ENCODE assay signal across 18 cellular contexts in the genomic region with DNA sequence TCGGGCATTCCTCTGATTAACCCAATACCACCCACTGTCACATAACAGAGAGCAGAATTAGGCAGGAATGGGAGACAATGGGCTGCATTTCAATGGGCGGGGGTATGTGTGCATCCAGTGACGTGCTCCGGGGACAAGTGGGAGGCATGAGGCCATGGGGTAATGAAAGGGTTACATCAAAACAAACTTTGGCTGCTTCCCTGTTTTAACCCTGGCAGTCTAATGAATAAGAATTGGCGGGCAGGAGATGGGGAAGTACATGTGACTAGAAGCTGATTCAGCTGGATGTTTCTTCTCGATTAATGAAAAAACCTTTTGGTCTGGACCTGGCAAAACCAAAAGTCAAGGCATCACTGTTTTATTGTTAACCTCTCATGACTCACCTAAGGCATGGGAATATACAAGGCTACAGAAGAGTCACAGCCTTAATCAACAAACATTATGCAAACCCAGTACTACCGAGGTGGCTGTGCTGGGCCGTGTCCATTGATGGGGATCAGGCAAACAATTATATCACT. TPM values are rescaled to one million over a fixed set of nuclear protein-coding genes. Genes with fewer than 3 reads are reported as not detected.
A peak's percentile ranks its signal among the peaks of the same experiment; 100 is the strongest.
DNase-seq lines count a peak whose midpoint lies in the region; ATAC-seq, FAIRE-seq and TF ChIP-seq lines count a peak whose summit lies in the region.
"Had no signal": no experiment of that assay in that cellular context is flagged by ENCODE, and none has a peak within 500 bp of the region (broad histone marks: within the 10 kb centered on the region; RNA-seq: fewer than 3 reads in every experiment).

No MANE protein-coding gene starts in this region.

- H3K9ac ChIP-seq in GM23248 = no peak overlapping the region
- peak overlapping the region; percentile 16; the same call in 1 of the 2 replicates for H3K9ac ChIP-seq in PC-3 (ENCODE audit: low read length)

- H3K27me3 ChIP-seq in GM23248 (replicated peaks; ENCODE audit: insufficient read depth) (no peaks in the 10 kb centered on the region), PC-3 (ENCODE audit: low read length) (no peaks in the 10 kb centered on the region), WERI-Rb-1 (ENCODE audit: insufficient read depth, low read depth, severe bottlenecking) (no peaks in the 10 kb centered on the region)
- H3K27me3 ChIP-seq: sigmoid colon had no signal

- H3K9me3 ChIP-seq in GM23248 (ENCODE audit: low read depth) (no peaks in the 10 kb centered on the region), PC-3 (ENCODE audit: low read length) (no peaks in the 10 kb centered on the region), WERI-Rb-1 (ENCODE audit: severe bottlenecking) (no peaks in the 10 kb centered on the region)
- H3K9me3 ChIP-seq: lower lobe of right lung, sigmoid colon had no signal

- H3K27me3 Mint-ChIP-seq in activated naive CD8-positive, alpha-beta T cell treated with anti-CD3 and anti-CD28 coated beads, Interleukin-2, amount 50 U/mL, for 24 hours = peaks cover 6% of the 10 kb centered on the region

- H3K79me2 ChIP-seq in GM23248 (ENCODE audit: insufficient read depth) (no peaks in the 10 kb centered on the region), PC-3 (ENCODE audit: low read length) (no peaks in the 10 kb centered on the region)

- no peak overlapping the region; the same call in 1 of the 2 replicates for H2AFZ ChIP-seq in GM23248
- H2AFZ ChIP-seq in PC-3 (ENCODE audit: low read length) = peak overlapping the region; percentile 39; the same call in 1 of the 2 replicates

- no peak for FAIRE-seq in HTR-8/SVneo (lab: Jason Lieb, UNC)

- H3K4me3 Mint-ChIP-seq in activated naive CD8-positive, alpha-beta T cell treated with anti-CD3 and anti-CD28 coated beads, Interleukin-2, amount 50 U/mL, for 24 hours = no peak overlapping the region
- H3K4me3 Mint-ChIP-seq: activated CD4-positive, alpha-beta T cell treated with anti-CD3 and anti-CD28 coated beads, Interleukin-2, amount 10 ng/mL, durations not matched to agents 24 days and 14 days; activated T-cell treated with anti-CD3 and anti-CD28 coated beads, Interleukin-2, amount 50 U/mL, for 4 hours; neural crest cell; stimulated activated naive CD8-positive, alpha-beta T cell treated with anti-CD3 and anti-CD28 coated beads, Interleukin-15, Interleukin-2, amounts not matched to agents 100 ng/mL and 50 ng/mL, for 24 hours had no signal

- no TSS peak for BruUV-seq in PC-3 (replicated peaks; lab: Mats Ljungman, UMichigan)

- H3K9me2 ChIP-seq in GM23248 (ENCODE audit: insufficient read depth) (no peaks in the 10 kb centered on the region), PC-3 (replicated peaks; ENCODE audit: low read length) (no peaks in the 10 kb centered on the region)

- H4K20me1 ChIP-seq in GM23248 (ENCODE audit: insufficient read depth) (no peaks in the 10 kb centered on the region), PC-3 (ENCODE audit: low read length) (no peaks in the 10 kb centered on the region)

- peaks cover 11% of the 10 kb centered on the region for H3F3A ChIP-seq in GM23248 (ENCODE audit: insufficient read depth)
- no peaks in the 10 kb centered on the region for H3F3A ChIP-seq in PC-3 (ENCODE audit: low read length, unreplicated experiment)

- intact Hi-C loops in PC-3 (cut with micrococcal nuclease) = no loop called here

- POLR2A ChIA-PET in PC-3 (lab: Charles Lee; ENCODE audit: unreplicated experiment) = no interaction called here

- DNase-seq in GM23248 = peak; percentile 77
- peak; percentile 84 for DNase-seq in PC-3
- DNase-seq in epithelial cell of proximal tubule (ENCODE audit: low read depth) = peak; percentile 91
- peak; percentile 27 for DNase-seq in medulla oblongata (ENCODE audit: extremely low spot score)
- no peak for DNase-seq in WERI-Rb-1
- DNase-seq in HTR-8/SVneo (ENCODE audit: insufficient read length, low spot score) = no peak
- DNase-seq in activated naive CD8-positive, alpha-beta T cell treated with anti-CD3 and anti-CD28 coated beads, Interleukin-2, amount 50 U/mL, for 24 hours = no peak
- no peak for DNase-seq in NCI-H1436 treated with DMSO at 0.1 percent for 48 hours (lab: John Stamatoyannopoulos, UW)
- DNase-seq: activated CD4-positive, alpha-beta T cell treated with anti-CD3 and anti-CD28 coated beads, Interleukin-2, amount 10 ng/mL, durations not matched to agents 24 days and 14 days; activated T-cell treated with anti-CD3 and anti-CD28 coated beads, Interleukin-2, amount 50 U/mL, for 4 hours; amniotic stem cell; glutamatergic neuron; lower lobe of right lung; NCI-H345; OCI-M1; sigmoid colon had no signal

- no peaks in the 10 kb centered on the region for H3K4me1 Mint-ChIP-seq in activated naive CD8-positive, alpha-beta T cell treated with anti-CD3 and anti-CD28 coated beads, Interleukin-2, amount 50 U/mL, for 24 hours
- H3K4me1 Mint-ChIP-seq: activated CD4-positive, alpha-beta T cell treated with anti-CD3 and anti-CD28 coated beads, Interleukin-2, amount 10 ng/mL, durations not matched to agents 24 days and 14 days had no signal

- H3K4me3 ChIP-seq in GM23248 (no peak overlapping the region), PC-3 (ENCODE audit: low read length) (no peak overlapping the region), epithelial cell of proximal tubule (ENCODE audit: low read depth, low read length) (no peak overlapping the region), WERI-Rb-1 (ENCODE audit: low read depth, low read length) (no peak overlapping the region)
- H3K4me3 ChIP-seq: lower lobe of right lung, sigmoid colon had no signal

- no peak overlapping the region for H3K27ac Mint-ChIP-seq in activated naive CD8-positive, alpha-beta T cell treated with anti-CD3 and anti-CD28 coated beads, Interleukin-2, amount 50 U/mL, for 24 hours
- H3K27ac Mint-ChIP-seq: activated CD4-positive, alpha-beta T cell treated with anti-CD3 and anti-CD28 coated beads, Interleukin-2, amount 10 ng/mL, durations not matched to agents 24 days and 14 days; stimulated activated naive CD8-positive, alpha-beta T cell treated with anti-CD3 and anti-CD28 coated beads, Interleukin-15, Interleukin-2, amounts not matched to agents 100 ng/mL and 50 ng/mL, for 24 hours had no signal

- H3K9me3 Mint-ChIP-seq in activated naive CD8-positive, alpha-beta T cell treated with anti-CD3 and anti-CD28 coated beads, Interleukin-2, amount 50 U/mL, for 24 hours = no peaks in the 10 kb centered on the region
- H3K9me3 Mint-ChIP-seq: activated T-cell treated with anti-CD3 and anti-CD28 coated beads, Interleukin-2, amount 50 U/mL, for 4 hours had no signal

- WGBS in GM23248 (ENCODE audit: low coverage in 1 of 2, low lambda C conversion rate in 2 of 2, missing lambda C conversion rate in 2 of 2), 2 experiments = 54 to 61% methylated on average over 8 of the region's 8 CpGs

- H3K4me1 ChIP-seq in GM23248 (ENCODE audit: insufficient read depth) (peaks cover 14% of the 10 kb centered on the region), PC-3 (ENCODE audit: insufficient read depth, low read length) (peaks cover 13% of the 10 kb centered on the region)
- H3K4me1 ChIP-seq: lower lobe of right lung, sigmoid colon had no signal

- TF ChIP-seq CTCF in PC-3 (conservative IDR thresholded peaks at IDR 0.05; ENCODE audit: low read depth, low read length) (no peak), epithelial cell of proximal tubule (conservative IDR thresholded peaks at IDR 0.05; ENCODE audit: low read depth, low read length) (no peak), WERI-Rb-1 (IDR thresholded peaks at IDR 0.05; ENCODE audit: low read depth, low read length) (no peak)

- peak overlapping the region; percentile 33; the same call in 1 of the 2 replicates for H3K27ac ChIP-seq in GM23248
- peak overlapping the region; percentile 79 for H3K27ac ChIP-seq in PC-3 (ENCODE audit: low read length)
- no peak overlapping the region for H3K27ac ChIP-seq in WERI-Rb-1
- H3K27ac ChIP-seq: lower lobe of right lung, sigmoid colon had no signal

- no peaks in the 10 kb centered on the region for H3K36me3 Mint-ChIP-seq in activated naive CD8-positive, alpha-beta T cell treated with anti-CD3 and anti-CD28 coated beads, Interleukin-2, amount 50 U/mL, for 24 hours (ENCODE audit: low read depth)

- H3K36me3 ChIP-seq in GM23248 (ENCODE audit: low read depth) (no peaks in the 10 kb centered on the region), PC-3 (ENCODE audit: low read depth, low read length) (no peaks in the 10 kb centered on the region), WERI-Rb-1 (no peaks in the 10 kb centered on the region)
- H3K36me3 ChIP-seq: lower lobe of right lung, sigmoid colon had no signal

- CTCF ChIA-PET in PC-3 (lab: Charles Lee) = interaction anchor here (0.7 kb wide), 1 partner anchor 459 kb away, joined by 3 read pairs; no protein-coding TSS in a partner anchor

- ATAC-seq in PC-3 = peak; percentile 99
- no peak for ATAC-seq in activated naive CD8-positive, alpha-beta T cell treated with anti-CD3 and anti-CD28 coated beads, Interleukin-2, amount 50 U/mL, for 24 hours
- ATAC-seq: activated T-cell treated with anti-CD3 and anti-CD28 coated beads, Interleukin-2, amount 50 U/mL, for 4 hours had no signal

- H3K4me2 ChIP-seq in GM23248 (ENCODE audit: unreplicated experiment) (no peak overlapping the region), PC-3 (ENCODE audit: low read length) (peak overlapping the region; percentile 28; the same call in 1 of the 2 replicates)

- in situ Hi-C loops in GM23248 (cut with MboI) = no loop called here

RNA-seq across cellular contexts. Expression of a gene that starts 44.2 kb away (rescaled TPM):
- 72.6 and 80.2 TPM in 2 replicates for total RNA-seq in GM23248 (2014; rRNA removed; shearing (Covaris generic))
- 52.4 and 52.8 TPM in 2 replicates for polyA plus RNA-seq in GM23248 (2016; fragmentation: Nextera tagmentation; extraction: Ambion mirVana)
- total RNA-seq in PC-3 (2014; rRNA removed) (28.9 and 43.1 TPM in 2 replicates), epithelial cell of proximal tubule (16.1 and 18.2 TPM in 2 replicates)

Comparison
In these comparisons a context has a peak if more than half of its experiments do, and no peak if none do; other contexts are left out.
1. DNase-seq: peak in GM23248 (single experiment), PC-3 (single experiment), epithelial cell of proximal tubule (single experiment) and medulla oblongata (single experiment); none in WERI-Rb-1 (single experiment), HTR-8/SVneo (single experiment), activated naive CD8-positive, alpha-beta T cell treated with anti-CD3 and anti-CD28 coated beads, Interleukin-2, amount 50 U/mL, for 24 hours (single experiment) and NCI-H1436 treated with DMSO at 0.1 percent for 48 hours (single experiment).